In genomic region chr4:108560624-108561023, GRCh38 we compare ENCODE assay signal across 2 cellular contexts.
TF ChIP-seq lines count a peak whose summit lies in the region.

No MANE protein-coding gene starts in this region.

TF ChIP-seq in PFSK-1, 5 proteins besides CTCF, POLR2A, EP300 and RAD21:
- no peak for TF ChIP-seq FOXP2 (optimal IDR thresholded peaks at IDR 0.05; ENCODE audit: borderline replicate concordance, extremely low read depth, extremely low read length, insufficient read depth)
- 0 out of 2 replicates have a peak, but pooled peaks have one; percentile 21 for TF ChIP-seq POLR2AphosphoS5 (IDR thresholded peaks at IDR 0.05; ENCODE audit: low read depth, low read length)
- TF ChIP-seq REST (IDR thresholded peaks at IDR 0.05; ENCODE audit: insufficient read depth in 1 of 2, low read depth in 2 of 2, low read length in 2 of 2), result peak in 1 of 2 experiments; percentile 29; a peak in 1 of 4 replicates
- no peak for TF ChIP-seq TAF1 (IDR thresholded peaks at IDR 0.05; ENCODE audit: borderline replicate concordance, insufficient read depth, low read length)

TF ChIP-seq in H1, 55 proteins besides CTCF, POLR2A, EP300 and RAD21:
- TF ChIP-seq MAFK (IDR thresholded peaks at IDR 0.05; ENCODE audit: low read depth, low read length) (no peak), TAF7 (optimal IDR thresholded peaks at IDR 0.05; ENCODE audit: borderline replicate concordance, low read depth, low read length) (no peak), POLR2AphosphoS5 (IDR thresholded peaks at IDR 0.05; ENCODE audit: low read depth, low read length) (no peak), KDM5A (IDR thresholded peaks at IDR 0.05; ENCODE audit: low read length) (no peak), RXRA (IDR thresholded peaks at IDR 0.05; ENCODE audit: insufficient read depth, low read depth, low read length) (no peak), ASH2L (IDR thresholded peaks at IDR 0.05; ENCODE audit: low read length) (no peak), GTF2F1 (IDR thresholded peaks at IDR 0.05; ENCODE audit: borderline replicate concordance, low read depth, low read length) (no peak), USF2 (IDR thresholded peaks at IDR 0.05; ENCODE audit: low read length) (no peak), NANOG (IDR thresholded peaks at IDR 0.05; ENCODE audit: insufficient read depth, low read depth, low read length, poor library complexity, severe bottlenecking) (no peak)
